ENCODE assay signal across 8 cellular contexts in genomic region chr9:133991964-133992779, GRCh38. TPM values are rescaled to one million over a fixed set of nuclear protein-coding genes. Genes with fewer than 3 reads are reported as not detected.
DNase-seq lines count a peak whose midpoint lies in the region; ATAC-seq lines count a peak whose summit lies in the region.

VAV2 (minus strand) TSS chr9:133992324; CDS start chr9:133992278, 46 bp downstream.

- peaks cover 0 to 12% of the 10 kb centered on the region in 2 experiments for H3K27me3 ChIP-seq in mesenchymal stem cell (ENCODE audit: control insufficient read depth in 1 of 2, insufficient read depth in 1 of 2, low read length in 2 of 2)

- H3K9ac ChIP-seq in mesenchymal stem cell (ENCODE audit: low read length), result peak within 1 kb of the TSS; percentile 96

- H3K4me3 ChIP-seq in mesenchymal stem cell (ENCODE audit: insufficient read depth in 1 of 2, low read depth in 1 of 2, low read length in 2 of 2), result peak within 1 kb of the TSS; percentile 91

- H2AFZ ChIP-seq in mesenchymal stem cell (ENCODE audit: low read depth, low read length), result peak within 1 kb of the TSS; percentile 65

- peak within 1 kb of the TSS; percentile 84 for H2BK15ac ChIP-seq in mesenchymal stem cell (ENCODE audit: low read depth, poor library complexity, severe bottlenecking)

- peaks cover 49% of the 10 kb centered on the region for H3K4me1 ChIP-seq in mesenchymal stem cell (ENCODE audit: control insufficient read depth, insufficient read depth, low read depth, low read length)

- H3K79me1 ChIP-seq in mesenchymal stem cell (replicated peaks; ENCODE audit: low read length, poor library complexity, severe bottlenecking), result peaks cover 9% of the 10 kb centered on the region

- H4K8ac ChIP-seq in mesenchymal stem cell (ENCODE audit: low read length), result peak within 1 kb of the TSS; percentile 87

- peak within 1 kb of the TSS; percentile 72 for H3K4me2 ChIP-seq in mesenchymal stem cell (ENCODE audit: low read length, poor library complexity, severe bottlenecking)

- H2BK12ac ChIP-seq in mesenchymal stem cell (ENCODE audit: low read length in 2 of 2), result peak within 1 kb of the TSS in 1 of 2 experiments; percentile 46

- peak within 1 kb of the TSS; percentile 88 for H2BK120ac ChIP-seq in mesenchymal stem cell (ENCODE audit: low read depth, low read length)

- H3K27ac ChIP-seq in mesenchymal stem cell (ENCODE audit: low read length, poor library complexity, severe bottlenecking), result peak within 1 kb of the TSS; percentile 96

- DNase-seq in NCI-H524 (lab: John Stamatoyannopoulos, UW) (peak; percentile 60 to 72), NCI-H524 treated with DMSO at 0.1 percent for 48 hours (lab: John Stamatoyannopoulos, UW) (no peak), NCI-H2029 (lab: John Stamatoyannopoulos, UW) (peak; percentile 61), mesenchymal stem cell (peak; percentile 62)
- peak; percentile 24 to 41 for DNase-seq in activated CD4-positive, alpha-beta T cell treated with anti-CD3 and anti-CD28 coated beads for 4 hours
- DNase-seq in effector CD4-positive, alpha-beta T cell, result peak; percentile 20
- peak; percentile 33 for DNase-seq in stimulated activated naive CD4-positive, alpha-beta T cell treated with Interleukin-2 at 50 U/mL for 16 hours (lab: John Stamatoyannopoulos, UW)

- peak within 1 kb of the TSS; percentile 55 to 98 for H3K23ac ChIP-seq in mesenchymal stem cell (ENCODE audit: low read length in 2 of 2)

- peak within 1 kb of the TSS; percentile 87 for H4K91ac ChIP-seq in mesenchymal stem cell (ENCODE audit: low read length)

- under 1% methylated on average over 74 of the region's 124 CpGs for WGBS in mesenchymal stem cell

- ATAC-seq in HG02759 (IDR thresholded peaks at IDR 0.05; ENCODE audit: unreplicated experiment), result peak; percentile 63

- H2BK5ac ChIP-seq in mesenchymal stem cell (ENCODE audit: low read depth, low read length, poor library complexity, severe bottlenecking), result peak within 1 kb of the TSS; percentile 98

- H3K4ac ChIP-seq in mesenchymal stem cell (ENCODE audit: low read depth in 1 of 2, low read length in 2 of 2), result peak within 1 kb of the TSS; percentile 76 to 98

- peaks cover 0 to 5% of the 10 kb centered on the region in 2 experiments for H3K36me3 ChIP-seq in mesenchymal stem cell (ENCODE audit: control insufficient read depth in 1 of 2, insufficient read depth in 2 of 2, low read depth in 1 of 2, low read length in 2 of 2)

- peak within 1 kb of the TSS; percentile 86 to 88 for H3K14ac ChIP-seq in mesenchymal stem cell (ENCODE audit: low read length in 2 of 2)

- peak within 1 kb of the TSS; percentile 66 for H2AK5ac ChIP-seq in mesenchymal stem cell (ENCODE audit: low read length, severe bottlenecking)

- no peaks in the 10 kb centered on the region for H3K9me3 ChIP-seq in mesenchymal stem cell (ENCODE audit: control insufficient read depth, low read length)

- H3K18ac ChIP-seq in mesenchymal stem cell (ENCODE audit: low read depth in 1 of 2, low read length in 2 of 2), result peak within 1 kb of the TSS; percentile 93 to 98

RNA-seq across cellular contexts. Expression of gene VAV2, which starts in this region (rescaled TPM):
- 11.6 TPM for polyA plus RNA-seq in mesenchymal stem cell (2013, experiment 1 of 2)
- polyA plus RNA-seq in mesenchymal stem cell (2013, experiment 2 of 2), result 11.1 TPM
